In genomic region chr2:68103656-68104055, GRCh38 we compare ENCODE assay signal across 1 cellular context.
TF ChIP-seq lines count a peak whose summit lies in the region.

No MANE protein-coding gene starts in this region.

TF ChIP-seq in IMR-90, 13 proteins besides CTCF, POLR2A, EP300 and RAD21 (continued from another document):
- TF ChIP-seq FOS (IDR thresholded peaks at IDR 0.05; ENCODE audit: low read depth, low read length) (no peak), SMC3 (IDR thresholded peaks at IDR 0.05; ENCODE audit: low read depth, low read length) (no peak), BHLHE40 (IDR thresholded peaks at IDR 0.05; ENCODE audit: low read depth, low read length) (no peak), CHD1 (IDR thresholded peaks at IDR 0.05; ENCODE audit: low read depth, low read length) (no peak)
TF ChIP-seq in IMR-90: peak in this region for 0.
